Comparison of ENCODE assay signal across 10 cellular contexts in genomic region chrX:75154871-75155270, GRCh38. TPM values are rescaled to one million over a fixed set of nuclear protein-coding genes. Genes with fewer than 3 reads are reported as not detected.
A peak's percentile ranks its signal among the peaks of the same experiment; 100 is the strongest.
DNase-seq lines count a peak whose midpoint lies in the region; ATAC-seq lines count a peak whose summit lies in the region.
"Had no signal": no experiment of that assay in that cellular context is flagged by ENCODE, and none has a peak within 500 bp of the region (broad histone marks: within the 10 kb centered on the region; RNA-seq: fewer than 3 reads in every experiment).

No MANE protein-coding gene starts in this region.

- peak overlapping the region; percentile 56 to 100 (median 94) for H3K4me3 Mint-ChIP-seq in CD4-positive, CD25-positive, alpha-beta regulatory T cell
- H3K4me3 Mint-ChIP-seq in activated naive CD8-positive, alpha-beta T cell treated with anti-CD3 and anti-CD28 coated beads, Interleukin-2, amount 50 U/mL, for 24 hours = peak overlapping the region; percentile 95
- peak overlapping the region in 6 of 8 donors; percentile 1 to 99 (median 76) for H3K4me3 Mint-ChIP-seq in naive B cell

- H3K27ac Mint-ChIP-seq in CD4-positive, CD25-positive, alpha-beta regulatory T cell = peak overlapping the region in 2 of 3 donors; percentile 1 to 71
- H3K27ac Mint-ChIP-seq in activated naive CD8-positive, alpha-beta T cell treated with anti-CD3 and anti-CD28 coated beads, Interleukin-2, amount 50 U/mL, for 24 hours = no peak overlapping the region
- peak overlapping the region in 1 of 6 donors; percentile 98 for H3K27ac Mint-ChIP-seq in naive B cell

- no peaks in the 10 kb centered on the region for H3K27me3 ChIP-seq in CD4-positive, CD25-positive, alpha-beta regulatory T cell (ENCODE audit: control insufficient read depth, insufficient read depth, low read length)
- H3K27me3 ChIP-seq in HUES48 (ENCODE audit: control insufficient read depth, insufficient read depth, low read length) = no peaks in the 10 kb centered on the region
- H3K27me3 ChIP-seq: gastroesophageal sphincter had no signal

- H3K36me3 ChIP-seq in CD4-positive, CD25-positive, alpha-beta regulatory T cell (ENCODE audit: control insufficient read depth, insufficient read depth, low read length) = no peaks in the 10 kb centered on the region
- no peaks in the 10 kb centered on the region for H3K36me3 ChIP-seq in HUES48 (ENCODE audit: control insufficient read depth, insufficient read depth, low read length)
- H3K36me3 ChIP-seq: gastroesophageal sphincter had no signal

- no peaks in the 10 kb centered on the region for H3K9me3 Mint-ChIP-seq in CD4-positive, CD25-positive, alpha-beta regulatory T cell
- H3K9me3 Mint-ChIP-seq in activated naive CD8-positive, alpha-beta T cell treated with anti-CD3 and anti-CD28 coated beads, Interleukin-2, amount 50 U/mL, for 24 hours = no peaks in the 10 kb centered on the region
- H3K9me3 Mint-ChIP-seq in naive B cell = no peaks in the 10 kb centered on the region

- no peaks in the 10 kb centered on the region for H3K9me3 ChIP-seq in CD4-positive, CD25-positive, alpha-beta regulatory T cell (ENCODE audit: control insufficient read depth in 2 of 2, low read length in 2 of 2)
- peaks cover 22% of the 10 kb centered on the region; the same call in 1 of the 2 replicates for H3K9me3 ChIP-seq in HUES48 (ENCODE audit: control insufficient read depth, insufficient read depth, low read length)
- H3K9me3 ChIP-seq: gastroesophageal sphincter had no signal

- no peak overlapping the region for H3K9ac ChIP-seq in HUES48 (ENCODE audit: low read depth, low read length)

- H3K36me3 Mint-ChIP-seq in CD4-positive, CD25-positive, alpha-beta regulatory T cell = no peaks in the 10 kb centered on the region
- H3K36me3 Mint-ChIP-seq in activated naive CD8-positive, alpha-beta T cell treated with anti-CD3 and anti-CD28 coated beads, Interleukin-2, amount 50 U/mL, for 24 hours (ENCODE audit: low read depth) = peaks cover 4% of the 10 kb centered on the region
- H3K36me3 Mint-ChIP-seq in naive B cell = no peaks in the 10 kb centered on the region

- DNase-seq in CD4-positive, CD25-positive, alpha-beta regulatory T cell = no peak
- DNase-seq in activated naive CD8-positive, alpha-beta T cell treated with anti-CD3 and anti-CD28 coated beads, Interleukin-2, amount 50 U/mL, for 24 hours = no peak
- no peak for DNase-seq in naive B cell
- DNase-seq in NK-92 treated with Interleukin-12 subunit alpha and Interleukin-12 subunit beta, amount 100 ng/mL, for 24 hours (lab: John Stamatoyannopoulos, UW) = no peak
- no peak for DNase-seq in NCI-H187 treated with DMSO at 0.1 percent for 48 hours (lab: John Stamatoyannopoulos, UW)
- no peak for DNase-seq in HuH-7 (ENCODE audit: low spot score)
- DNase-seq: DMS79 had no signal

- peaks cover 5% of the 10 kb centered on the region for H3K4me1 ChIP-seq in CD4-positive, CD25-positive, alpha-beta regulatory T cell (ENCODE audit: control insufficient read depth, insufficient read depth, low read length, poor library complexity, severe bottlenecking)
- H3K4me1 ChIP-seq in HUES48 (ENCODE audit: control insufficient read depth, insufficient read depth, low read length) = peaks cover 8% of the 10 kb centered on the region; the same call in 1 of the 2 replicates

- H3K27me3 Mint-ChIP-seq in CD4-positive, CD25-positive, alpha-beta regulatory T cell = no peaks in the 10 kb centered on the region
- no peaks in the 10 kb centered on the region for H3K27me3 Mint-ChIP-seq in activated naive CD8-positive, alpha-beta T cell treated with anti-CD3 and anti-CD28 coated beads, Interleukin-2, amount 50 U/mL, for 24 hours
- H3K27me3 Mint-ChIP-seq in naive B cell = no peaks in the 10 kb centered on the region

- no peak for ATAC-seq in CD4-positive, CD25-positive, alpha-beta regulatory T cell (ENCODE audit: low read depth in 2 of 2)
- ATAC-seq in activated naive CD8-positive, alpha-beta T cell treated with anti-CD3 and anti-CD28 coated beads, Interleukin-2, amount 50 U/mL, for 24 hours = no peak
- ATAC-seq in naive B cell (ENCODE audit: low read depth in 2 of 2) (no peak), GM18511 (IDR thresholded peaks at IDR 0.05; ENCODE audit: unreplicated experiment) (no peak)
- ATAC-seq: gastroesophageal sphincter had no signal

- H3K27ac ChIP-seq in CD4-positive, CD25-positive, alpha-beta regulatory T cell (ENCODE audit: insufficient read depth, low read length, poor library complexity, severe bottlenecking) = no peak overlapping the region
- H3K27ac ChIP-seq in HUES48 (ENCODE audit: low read depth, low read length) = no peak overlapping the region

- peaks cover 23 to 53% (median 36%) of the 10 kb centered on the region in 4 donors for H3K4me1 Mint-ChIP-seq in CD4-positive, CD25-positive, alpha-beta regulatory T cell
- peaks cover 57% of the 10 kb centered on the region for H3K4me1 Mint-ChIP-seq in activated naive CD8-positive, alpha-beta T cell treated with anti-CD3 and anti-CD28 coated beads, Interleukin-2, amount 50 U/mL, for 24 hours
- peaks cover 14 to 32% (median 24%) of the 10 kb centered on the region in 3 donors for H3K4me1 Mint-ChIP-seq in naive B cell

- peak overlapping the region; percentile 95 for H3K4me3 ChIP-seq in CD4-positive, CD25-positive, alpha-beta regulatory T cell (ENCODE audit: low read depth, low read length)
- H3K4me3 ChIP-seq in HUES48 (ENCODE audit: low read depth, low read length) = peak overlapping the region; percentile 85

RNA-seq across cellular contexts. Expression of gene ABCB7, which starts 1.2 kb away (rescaled TPM):
- total RNA-seq in CD4-positive, CD25-positive, alpha-beta regulatory T cell = 22.1 TPM
- 10 to 100 TPM; 16.4 to 22.9 (median 18.9) TPM for polyA plus RNA-seq in CD4-positive, CD25-positive, alpha-beta regulatory T cell
- 10 to 100 TPM; 16.5 to 29.9 (median 21.8) TPM for polyA plus RNA-seq in naive B cell (ENCODE audit: low read depth in 6 of 6)
